ENCODE assay signal across 22 cellular contexts in the genomic region with DNA sequence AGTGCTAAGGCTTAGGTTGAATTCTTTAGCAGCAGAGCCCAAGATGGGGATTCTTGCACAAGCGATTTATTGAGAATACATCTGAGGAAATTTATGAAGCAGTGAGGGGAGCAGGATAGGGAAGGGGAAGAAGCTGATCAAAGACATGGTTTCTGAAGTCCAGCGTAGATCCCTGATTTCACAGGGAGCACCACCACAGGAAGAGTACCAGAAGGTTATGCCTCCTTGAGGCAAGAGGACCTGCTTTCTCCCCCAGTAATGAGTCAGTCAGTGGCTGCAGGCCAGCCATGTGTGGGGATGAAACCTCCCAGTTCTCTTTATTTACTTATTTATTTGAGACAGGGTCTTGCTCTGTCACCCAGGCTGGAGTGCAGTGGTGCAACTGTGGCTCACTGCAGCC. TPM values are rescaled to one million over a fixed set of nuclear protein-coding genes. Genes with fewer than 3 reads are reported as not detected.
"Had no signal": no experiment of that assay in that cellular context is flagged by ENCODE, and none has a peak within 500 bp of the region (broad histone marks: within the 10 kb centered on the region; RNA-seq: fewer than 3 reads in every experiment).

No MANE protein-coding gene starts in this region.

- H3K4me1 Mint-ChIP-seq: naive thymus-derived CD4-positive, alpha-beta T cell; nephron progenitor cell; stimulated activated naive CD8-positive, alpha-beta T cell treated with anti-CD3 and anti-CD28 coated beads, Interleukin-15, amount 100 ng/mL, for 72 hours had no signal

- DNase-seq: colonic mucosa; dermis blood vessel endothelial cell; heart left ventricle; hippocampal formation; kidney glomerular epithelial cell; mammary epithelial cell; naive thymus-derived CD4-positive, alpha-beta T cell; nephron progenitor cell; psoas muscle; retina; right lobe of liver; spleen; stimulated activated CD4-positive, alpha-beta T cell treated with anti-CD3 and anti-CD28 coated beads, Interleukin-15, amount 100 ng/mL, for 24 hours; stimulated activated CD4-positive, alpha-beta T cell treated with anti-CD3 and anti-CD28 coated beads, Interleukin-1b, Interleukin-23, amount 100 ng/mL, for 48 hours; stimulated activated CD4-positive, alpha-beta T cell treated with anti-CD3 and anti-CD28 coated beads, Interleukin-4, amount 100 ng/mL, for 4 hours; stimulated activated naive B cell treated with anti-CD40 and anti-IgM and Interleukin-4, amounts not matched to agents 10 μg/mL and 1 μg/mL and 100 μg/mL, for 72 hours; stimulated activated naive CD8-positive, alpha-beta T cell treated with anti-CD3 and anti-CD28 coated beads, Interleukin-15, amount 100 ng/mL, for 72 hours had no signal

- H3K9me3 Mint-ChIP-seq: naive thymus-derived CD4-positive, alpha-beta T cell; nephron progenitor cell; stimulated activated naive B cell treated with anti-CD40 and anti-IgM and Interleukin-4, amounts not matched to agents 10 μg/mL and 1 μg/mL and 100 μg/mL, for 72 hours; stimulated activated naive CD8-positive, alpha-beta T cell treated with anti-CD3 and anti-CD28 coated beads, Interleukin-15, amount 100 ng/mL, for 72 hours; type B pancreatic cell had no signal

- H3K27me3 ChIP-seq: colonic mucosa, heart left ventricle, neutrophil, right lobe of liver, spleen had no signal

- H3K27me3 Mint-ChIP-seq: stimulated activated naive B cell treated with anti-CD40 and anti-IgM and Interleukin-4, amounts not matched to agents 10 μg/mL and 1 μg/mL and 100 μg/mL, for 72 hours; stimulated activated naive CD8-positive, alpha-beta T cell treated with anti-CD3 and anti-CD28 coated beads, Interleukin-15, amount 100 ng/mL, for 72 hours; type B pancreatic cell had no signal

- H3K4me3 Mint-ChIP-seq: naive thymus-derived CD4-positive, alpha-beta T cell; nephron progenitor cell; stimulated activated naive B cell treated with anti-CD40 and anti-IgM and Interleukin-4, amounts not matched to agents 10 μg/mL and 1 μg/mL and 100 μg/mL, for 72 hours; stimulated activated naive CD8-positive, alpha-beta T cell treated with anti-CD3 and anti-CD28 coated beads, Interleukin-15, amount 100 ng/mL, for 72 hours; type B pancreatic cell had no signal

- H3K27ac ChIP-seq: colonic mucosa, heart left ventricle, neutrophil, psoas muscle, right lobe of liver, spleen, thoracic aorta had no signal

- H3K4me3 ChIP-seq: colonic mucosa, heart left ventricle, psoas muscle, right lobe of liver, spleen, thoracic aorta had no signal

- ATAC-seq: heart left ventricle; left lobe of liver; naive thymus-derived CD4-positive, alpha-beta T cell; psoas muscle; right lobe of liver; stimulated activated naive B cell treated with anti-CD40 and anti-IgM and Interleukin-4, amounts not matched to agents 10 μg/mL and 1 μg/mL and 100 μg/mL, for 72 hours; stimulated activated naive CD8-positive, alpha-beta T cell treated with anti-CD3 and anti-CD28 coated beads, Interleukin-15, amount 100 ng/mL, for 72 hours had no signal

- H3K27ac Mint-ChIP-seq: naive thymus-derived CD4-positive, alpha-beta T cell; nephron progenitor cell; stimulated activated naive B cell treated with anti-CD40 and anti-IgM and Interleukin-4, amounts not matched to agents 10 μg/mL and 1 μg/mL and 100 μg/mL, for 72 hours; stimulated activated naive CD8-positive, alpha-beta T cell treated with anti-CD3 and anti-CD28 coated beads, Interleukin-15, amount 100 ng/mL, for 72 hours; type B pancreatic cell had no signal

- H3K9me3 ChIP-seq: colonic mucosa, heart left ventricle, neutrophil, psoas muscle, right lobe of liver, spleen, thoracic aorta had no signal

- H3K36me3 ChIP-seq: colonic mucosa, heart left ventricle, neutrophil, right lobe of liver, spleen, thoracic aorta had no signal

- H3K36me3 Mint-ChIP-seq: stimulated activated naive B cell treated with anti-CD40 and anti-IgM and Interleukin-4, amounts not matched to agents 10 μg/mL and 1 μg/mL and 100 μg/mL, for 72 hours; type B pancreatic cell had no signal

- H3K4me1 ChIP-seq: colonic mucosa, heart left ventricle, psoas muscle, right lobe of liver, spleen had no signal

RNA-seq across cellular contexts. Expression of a gene that starts 48.3 kb away (rescaled TPM):
- total RNA-seq: left lobe of liver, mononuclear cell had no signal
